Comparison of ENCODE assay signal across 21 cellular contexts in the genomic region with DNA sequence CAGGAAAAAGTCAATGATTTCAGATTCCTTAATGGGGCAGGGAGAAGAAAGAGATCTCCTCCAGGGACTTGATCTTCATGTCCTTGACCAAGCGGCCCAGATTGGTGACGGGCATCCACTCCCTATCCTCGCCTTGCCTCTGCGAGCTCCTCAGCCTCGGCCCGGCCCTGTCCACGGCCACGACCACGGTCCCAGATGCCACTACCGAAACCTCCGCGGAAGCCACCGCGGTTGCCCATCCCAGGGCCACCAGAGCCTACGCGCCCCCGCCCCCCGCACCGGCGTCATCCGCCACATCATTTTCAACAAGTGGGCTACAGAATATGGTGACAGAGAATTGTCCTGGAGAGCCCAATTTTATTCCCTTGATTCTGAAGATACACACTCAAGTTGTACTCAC.
A peak's percentile ranks its signal among the peaks of the same experiment; 100 is the strongest.
DNase-seq lines count a peak whose midpoint lies in the region; ATAC-seq, FAIRE-seq and TF ChIP-seq lines count a peak whose summit lies in the region.
"Had no signal": no experiment of that assay in that cellular context is flagged by ENCODE, and none has a peak within 500 bp of the region (broad histone marks: within the 10 kb centered on the region; RNA-seq: fewer than 3 reads in every experiment).

No MANE protein-coding gene starts in this region.

- intact Hi-C loops in Right ventricle myocardium inferior (cut with DNase I) = no loop called here
- intact Hi-C loops in Right ventricle myocardium superior (cut with DNase I) = no loop called here
- intact Hi-C loops in kidney (cut with DNase I) = no loop called here
- intact Hi-C loops in spleen (cut with DNase I; ENCODE audit: low total_unique reads) = no loop called here

- TF ChIP-seq CTCF in kidney (IDR thresholded peaks at IDR 0.05; ENCODE audit: borderline replicate concordance, extremely low read depth, insufficient read depth) = no peak
- no peak for TF ChIP-seq CTCF in spleen (IDR thresholded peaks at IDR 0.05 in 8 of 11, conservative IDR thresholded peaks at IDR 0.05 in 3 of 11)
- TF ChIP-seq CTCF in GM10266 (IDR thresholded peaks at IDR 0.05; ENCODE audit: control insufficient read depth, insufficient read depth, low read depth, missing control alignments) = no peak

- WGBS in spleen, 5 donors = 95 to 99% (median 96%) methylated on average over 19 to 21 of the region's 21 CpGs

- ATAC-seq in Right ventricle myocardium inferior (no peak), Right ventricle myocardium superior (ENCODE audit: poor library complexity) (no peak)
- ATAC-seq: CD8-positive, alpha-beta T cell had no signal

- no peak overlapping the region for H3K9ac ChIP-seq in kidney (ENCODE audit: low read length in 2 of 2)
- H3K9ac ChIP-seq: GM23248 had no signal

- no peak overlapping the region for H3K4me3 ChIP-seq in kidney (ENCODE audit: low read length in 2 of 2)
- H3K4me3 ChIP-seq in spleen = no peak overlapping the region
- H3K4me3 ChIP-seq: GM23248 had no signal

- no peak for TF ChIP-seq POLR2A in spleen (IDR thresholded peaks at IDR 0.05)

- H3K4me1 ChIP-seq in kidney (ENCODE audit: control insufficient read depth in 1 of 2, insufficient read depth in 1 of 2, low read depth in 1 of 2, low read length in 2 of 2) = no peaks in the 10 kb centered on the region
- no peaks in the 10 kb centered on the region for H3K4me1 ChIP-seq in spleen
- H3K4me1 ChIP-seq: Caco-2 had no signal

- no peaks in the 10 kb centered on the region for H3K9me3 ChIP-seq in kidney (ENCODE audit: control insufficient read depth in 1 of 2, low read length in 2 of 2)
- H3K9me3 ChIP-seq in spleen = peaks cover 0 to 15% (median 2%) of the 10 kb centered on the region in 8 donors
- H3K9me3 ChIP-seq: Caco-2 had no signal

- DNase-seq in Right ventricle myocardium inferior (ENCODE audit: missing footprints) (peak; percentile 46), Right ventricle myocardium superior (no peak), kidney (peak; percentile 62), spleen (peak; percentile 57), caudate nucleus (lab: John Stamatoyannopoulos, UW) (no peak), GM10266 (ENCODE audit: extremely low spot score) (no peak), HuH-7.5 (ENCODE audit: low spot score) (no peak)
- DNase-seq: C1 segment of cervical spinal cord; Caco-2; CD4-positive, CD25-positive, alpha-beta regulatory T cell; CD8-positive, alpha-beta T cell; DMS153; EL; GDM1; GM23248; H7; HCEC 1CT had no signal

- FAIRE-seq in kidney (lab: Jason Lieb, UNC) = no peak
- FAIRE-seq: GM12891, GM18507, GM19239, H1 had no signal

- no peak overlapping the region for H3K27ac ChIP-seq in kidney (ENCODE audit: low read depth in 2 of 2, low read length in 2 of 2)
- H3K27ac ChIP-seq in spleen = no peak overlapping the region
- H3K27ac ChIP-seq in caudate nucleus (ENCODE audit: low read depth, low read length) = no peak overlapping the region
- H3K27ac ChIP-seq: GM23248 had no signal

- no peaks in the 10 kb centered on the region for H3K27me3 ChIP-seq in spleen (replicated peaks in 1 of 7)

- H3K36me3 ChIP-seq in kidney (ENCODE audit: control insufficient read depth in 1 of 2, insufficient read depth in 2 of 2, low read length in 2 of 2) (no peaks in the 10 kb centered on the region), spleen (no peaks in the 10 kb centered on the region)

Comparison
In these comparisons a context has a peak if more than half of its experiments do, and no peak if none do; other contexts are left out.
1. DNase-seq: peak in Right ventricle myocardium inferior (single experiment), kidney (single experiment) and spleen (single experiment); none in Right ventricle myocardium superior (single experiment), caudate nucleus (0 of 61), GM10266 (single experiment) and HuH-7.5 (single experiment).